In the genomic region with DNA sequence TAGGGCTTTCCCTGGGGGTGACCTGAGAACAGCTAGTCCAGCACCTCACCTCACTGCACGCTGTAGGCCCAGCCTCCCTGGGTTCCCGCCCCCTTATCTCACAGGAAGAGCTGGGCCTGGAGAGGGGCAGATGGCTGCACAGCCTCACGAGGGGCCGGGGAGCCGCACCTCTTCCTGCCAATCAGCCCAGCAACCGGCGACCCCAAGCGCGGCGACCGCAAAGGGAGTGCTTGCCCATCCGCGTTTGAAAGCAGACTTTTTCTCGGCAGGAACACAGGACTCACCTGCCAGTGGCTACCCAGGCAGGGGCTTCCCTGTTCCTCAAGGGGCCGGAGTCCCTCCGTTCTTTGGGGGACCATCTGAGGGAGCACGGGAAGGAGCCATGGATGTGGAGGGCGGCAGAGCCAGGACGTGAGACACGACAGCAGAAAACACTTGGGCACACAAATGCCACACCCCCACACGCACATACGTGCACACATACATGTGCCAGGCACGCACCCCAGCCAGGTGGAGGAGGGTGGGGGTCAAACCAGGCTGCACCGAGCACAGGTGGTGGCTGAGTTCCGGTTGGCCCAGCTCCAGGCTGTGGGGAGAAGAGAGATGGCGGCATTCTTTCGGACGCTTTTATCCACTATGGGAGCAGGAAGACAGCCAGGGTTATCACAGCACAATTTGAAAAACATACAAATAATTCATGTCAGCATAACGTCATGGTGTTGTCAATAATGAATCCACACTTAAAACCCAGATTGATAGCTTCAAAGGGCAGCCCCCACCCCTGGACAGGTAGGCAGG, we compare ENCODE assay signal across 8 cellular contexts. TPM values are rescaled to one million over a fixed set of nuclear protein-coding genes. Genes with fewer than 3 reads are reported as not detected.
A peak's percentile ranks its signal among the peaks of the same experiment; 100 is the strongest.
DNase-seq lines count a peak whose midpoint lies in the region; ATAC-seq and TF ChIP-seq lines count a peak whose summit lies in the region.

No MANE protein-coding gene starts in this region.

- H3K4me3 ChIP-seq in OCI-LY1 (ENCODE audit: low read depth, low read length, poor library complexity, severe bottlenecking): peak overlapping the region; percentile 33
- H3K4me3 ChIP-seq in PC-9: no peak overlapping the region

- H3K4me1 ChIP-seq in OCI-LY1 (ENCODE audit: insufficient read depth, low read length, severe bottlenecking) (peaks cover 59% of the 10 kb centered on the region), PC-9 (replicated peaks; ENCODE audit: insufficient read depth) (peaks cover 7% of the 10 kb centered on the region; the same call in 1 of the 2 replicates)

- peaks cover 1% of the 10 kb centered on the region for H3K36me3 Mint-ChIP-seq in activated naive CD8-positive, alpha-beta T cell treated with anti-CD3 and anti-CD28 coated beads, Interleukin-2, amount 10 ng/mL, durations not matched to agents 7 days and 5 days

- POLR2A ChIA-PET in activated naive CD8-positive, alpha-beta T cell treated with anti-CD3 and anti-CD28 coated beads, Interleukin-2, amount 10 ng/mL, durations not matched to agents 7 days and 5 days (lab: Charles Lee): interaction anchor here (0.8 to 8.4 kb wide), 10 partner anchors 7 to 620 kb away, joined by 3 to 164 read pairs (median 4); partner anchors contain the start of genes DNLZ, NACC2 and TMEM250
- POLR2A ChIA-PET in PC-9 (lab: Charles Lee; ENCODE audit: unreplicated experiment): no interaction called here

- no peaks in the 10 kb centered on the region for H3K27me3 Mint-ChIP-seq in activated naive CD8-positive, alpha-beta T cell treated with anti-CD3 and anti-CD28 coated beads, Interleukin-2, amount 10 ng/mL, durations not matched to agents 7 days and 5 days

- H3K27ac ChIP-seq in OCI-LY1 (ENCODE audit: low read depth, low read length, poor library complexity, severe bottlenecking): peak overlapping the region; percentile 68
- H3K27ac ChIP-seq in PC-9: no peak overlapping the region

- DNase-seq in NCI-H524 (lab: John Stamatoyannopoulos, UW) (peak; percentile 74 to 80), NCI-H524 treated with DMSO at 0.1 percent for 48 hours (lab: John Stamatoyannopoulos, UW) (no peak), PC-9 (no peak), left cardiac atrium (no peak), left lobe of liver (ENCODE audit: low spot score) (no peak)
- DNase-seq in activated naive CD8-positive, alpha-beta T cell treated with anti-CD3 and anti-CD28 coated beads, Interleukin-2, amount 10 ng/mL, durations not matched to agents 7 days and 5 days: peak; percentile 78
- DNase-seq in stimulated activated naive CD8-positive, alpha-beta T cell treated with anti-CD3 and anti-CD28 coated beads, Interleukin-15, Interleukin-2, amounts not matched to agents 100 U/mL and 50 U/mL, for 24 hours: peak; percentile 58

- no peaks in the 10 kb centered on the region for H3K27me3 ChIP-seq in OCI-LY1 (ENCODE audit: insufficient read depth, low read length)
- peaks cover 23% of the 10 kb centered on the region; the same call in 1 of the 2 replicates for H3K27me3 ChIP-seq in PC-9 (ENCODE audit: insufficient read depth, low read depth)

- no TSS peak for BruUV-seq in PC-9 (replicated peaks; lab: Mats Ljungman, UMichigan)

- H3K36me3 ChIP-seq in OCI-LY1 (ENCODE audit: insufficient read depth, low read length) (no peaks in the 10 kb centered on the region), PC-9 (ENCODE audit: low read depth) (no peaks in the 10 kb centered on the region)

- peaks cover 30% of the 10 kb centered on the region for H3K4me1 Mint-ChIP-seq in activated naive CD8-positive, alpha-beta T cell treated with anti-CD3 and anti-CD28 coated beads, Interleukin-2, amount 10 ng/mL, durations not matched to agents 7 days and 5 days

- H3K4me2 ChIP-seq in OCI-LY1 (ENCODE audit: low read length) (peak overlapping the region; percentile 40; the same call in 1 of the 2 replicates), PC-9 (no peak overlapping the region)

- peak overlapping the region; percentile 26; the same call in 1 of the 2 replicates for H3K9ac ChIP-seq in OCI-LY1 (ENCODE audit: low read length)

- no peak overlapping the region for H2AFZ ChIP-seq in OCI-LY1 (ENCODE audit: low read length)
- no peak overlapping the region for H2AFZ ChIP-seq in PC-9

- no peaks in the 10 kb centered on the region for H3K79me2 ChIP-seq in OCI-LY1 (ENCODE audit: insufficient read depth, low read length)
- no peaks in the 10 kb centered on the region for H3K79me2 ChIP-seq in PC-9 (ENCODE audit: low read depth)

- intact Hi-C loops in PC-9 (cut with micrococcal nuclease; ENCODE audit: unreplicated experiment) (no loop called here), left cardiac atrium (cut with DNase I) (no loop called here)

- H3K9me3 Mint-ChIP-seq in activated naive CD8-positive, alpha-beta T cell treated with anti-CD3 and anti-CD28 coated beads, Interleukin-2, amount 10 ng/mL, durations not matched to agents 7 days and 5 days: no peaks in the 10 kb centered on the region

- H3K4me3 Mint-ChIP-seq in activated naive CD8-positive, alpha-beta T cell treated with anti-CD3 and anti-CD28 coated beads, Interleukin-2, amount 10 ng/mL, durations not matched to agents 7 days and 5 days: peak overlapping the region; percentile 90

- ATAC-seq in activated naive CD8-positive, alpha-beta T cell treated with anti-CD3 and anti-CD28 coated beads, Interleukin-2, amount 10 ng/mL, durations not matched to agents 7 days and 5 days (ENCODE audit: low read depth): peak; percentile 52
- no peak for ATAC-seq in stimulated activated naive CD8-positive, alpha-beta T cell treated with anti-CD3 and anti-CD28 coated beads, Interleukin-15, Interleukin-2, amounts not matched to agents 100 U/mL and 50 U/mL, for 24 hours
- ATAC-seq in left cardiac atrium (no peak), left lobe of liver (no peak)

- CTCF ChIA-PET in PC-9 (lab: Charles Lee): no interaction called here

- no peak for TF ChIP-seq CTCF in OCI-LY1 (IDR thresholded peaks at IDR 0.05; ENCODE audit: low read length)
- TF ChIP-seq CTCF in PC-9 (conservative IDR thresholded peaks at IDR 0.05): no peak

- H3F3A ChIP-seq in OCI-LY1 (ENCODE audit: insufficient read depth, low read length): no peaks in the 10 kb centered on the region
- H3F3A ChIP-seq in PC-9 (ENCODE audit: insufficient read depth, low read depth): no peaks in the 10 kb centered on the region

- no peaks in the 10 kb centered on the region for H4K20me1 ChIP-seq in OCI-LY1 (ENCODE audit: insufficient read depth, low read length)
- no peaks in the 10 kb centered on the region for H4K20me1 ChIP-seq in PC-9 (ENCODE audit: insufficient read depth)

- H3K9me3 ChIP-seq in OCI-LY1 (ENCODE audit: low read length) (no peaks in the 10 kb centered on the region), PC-9 (ENCODE audit: insufficient read depth, low read depth) (no peaks in the 10 kb centered on the region)

- H3K27ac Mint-ChIP-seq in activated naive CD8-positive, alpha-beta T cell treated with anti-CD3 and anti-CD28 coated beads, Interleukin-2, amount 10 ng/mL, durations not matched to agents 7 days and 5 days: peak overlapping the region; percentile 97

- no peaks in the 10 kb centered on the region for H3K9me2 ChIP-seq in OCI-LY1 (ENCODE audit: low read depth, low read length)
- no peaks in the 10 kb centered on the region for H3K9me2 ChIP-seq in PC-9 (ENCODE audit: insufficient read depth)

RNA-seq across cellular contexts. Expression of gene TMEM250, which starts 11.3 kb away (rescaled TPM):
- total RNA-seq in activated naive CD8-positive, alpha-beta T cell treated with anti-CD3 and anti-CD28 coated beads, Interleukin-2, amount 10 ng/mL, durations not matched to agents 7 days and 5 days: 10 to 100 TPM; 45.3 to 45.9 TPM
- total RNA-seq in PC-9 (2021): 73.8 and 75.3 TPM in 2 replicates
- 10 to 100 TPM; 21.6 to 23.4 TPM for total RNA-seq in left cardiac atrium
- 18.2 TPM for total RNA-seq in left lobe of liver

RNA-seq across cellular contexts. Expression of gene NACC2, which starts 12.3 kb away (rescaled TPM):
- 10 to 100 TPM; 10.5 to 11.2 TPM for total RNA-seq in activated naive CD8-positive, alpha-beta T cell treated with anti-CD3 and anti-CD28 coated beads, Interleukin-2, amount 10 ng/mL, durations not matched to agents 7 days and 5 days
- total RNA-seq in PC-9 (2021): 22.4 and 23.8 TPM in 2 replicates
- total RNA-seq in left cardiac atrium: 10 to 100 TPM; 28.6 to 38.5 TPM
- total RNA-seq in left lobe of liver: 18.4 TPM

Comparison
In these comparisons a context has a peak if more than half of its experiments do, and no peak if none do; other contexts are left out.
1. DNase-seq: peak in NCI-H524 (2 of 2), activated naive CD8-positive, alpha-beta T cell treated with anti-CD3 and anti-CD28 coated beads, Interleukin-2, amount 10 ng/mL, durations not matched to agents 7 days and 5 days (single experiment) and stimulated activated naive CD8-positive, alpha-beta T cell treated with anti-CD3 and anti-CD28 coated beads, Interleukin-15, Interleukin-2, amounts not matched to agents 100 U/mL and 50 U/mL, for 24 hours (single experiment); none in NCI-H524 treated with DMSO at 0.1 percent for 48 hours (single experiment), PC-9 (0 of 2), left cardiac atrium (single experiment) and left lobe of liver (single experiment).